In genomic region chr10:99656199-99657064, GRCh38 we compare ENCODE assay signal across 24 cellular contexts. TPM values are rescaled to one million over a fixed set of nuclear protein-coding genes. Genes with fewer than 3 reads are reported as not detected.
DNase-seq lines count a peak whose midpoint lies in the region; ATAC-seq and TF ChIP-seq lines count a peak whose summit lies in the region.
"Had no signal": no experiment of that assay in that cellular context is flagged by ENCODE, and none has a peak within 500 bp of the region (broad histone marks: within the 10 kb centered on the region; RNA-seq: fewer than 3 reads in every experiment).

No MANE protein-coding gene starts in this region.

- no peaks in the 10 kb centered on the region for H3K9me3 Mint-ChIP-seq in naive thymus-derived CD8-positive, alpha-beta T cell
- H3K9me3 Mint-ChIP-seq: nephron progenitor cell; stimulated activated naive B cell treated with anti-CD40 and anti-IgM and Interleukin-4, amounts not matched to agents 10 μg/mL and 1 μg/mL and 100 μg/mL, for 72 hours; WTC11 had no signal

- no peak overlapping the region for H3K4me2 ChIP-seq in hepatocyte

- H3K27me3 Mint-ChIP-seq in naive thymus-derived CD8-positive, alpha-beta T cell: peaks cover 5 to 21% (median 14%) of the 10 kb centered on the region in 5 donors

- no peaks in the 10 kb centered on the region for H4K20me1 ChIP-seq in hepatocyte (ENCODE audit: insufficient read depth, poor library complexity, severe bottlenecking)
- H4K20me1 ChIP-seq: BLaER1 treated with 17β-estradiol and CSF1 and Interleukin-3, amounts not matched to agents 10 nM and 100 nM had no signal

- no peak overlapping the region for H2AFZ ChIP-seq in hepatocyte

- no peak for TF ChIP-seq CTCF in hepatocyte (IDR thresholded peaks at IDR 0.05; ENCODE audit: poor library complexity)

- POLR2A ChIA-PET in naive thymus-derived CD8-positive, alpha-beta T cell (lab: Charles Lee): no interaction called here

- no peaks in the 10 kb centered on the region for H3K9me3 ChIP-seq in hepatocyte (ENCODE audit: low read depth)
- H3K9me3 ChIP-seq: esophagus muscularis mucosa, thoracic aorta had no signal

- H3K4me3 ChIP-seq in hepatocyte: no peak overlapping the region
- H3K4me3 ChIP-seq: BLaER1 treated with 17β-estradiol and CSF1 and Interleukin-3, amounts not matched to agents 10 nM and 100 nM; esophagus muscularis mucosa; thoracic aorta had no signal

- no peaks in the 10 kb centered on the region for H3K27me3 ChIP-seq in hepatocyte
- H3K27me3 ChIP-seq: BLaER1 treated with 17β-estradiol and CSF1 and Interleukin-3, amounts not matched to agents 10 nM and 100 nM; esophagus muscularis mucosa had no signal

- DNase-seq in AML-193 (lab: John Stamatoyannopoulos, UW) (peak; percentile 33 to 56), MV-4-11 (lab: John Stamatoyannopoulos, UW) (peak; percentile 83), amniotic epithelial cell (ENCODE audit: low read depth) (peak; percentile 69), hepatocyte (ENCODE audit: low spot score) (no peak), activated gamma-delta T cell treated with Interleukin-2 at 50 U/mL for 16 hours (no peak), KBM-7 (no peak)
- no peak for DNase-seq in naive thymus-derived CD8-positive, alpha-beta T cell
- DNase-seq: activated CD4-positive, alpha-beta T cell treated with anti-CD3 and anti-CD28 coated beads, Interleukin-2, amount 50 U/mL, for 4 hours; caudate nucleus; glutamatergic neuron; midbrain; NCI-H1105 treated with DMSO at 0.1 percent for 48 hours; NCI-H2107; NCI-H524; nephron progenitor cell; SHP77 treated with DMSO at 0.1 percent for 48 hours; stimulated activated CD4-positive, alpha-beta T cell treated with anti-CD3 and anti-CD28 coated beads, Interleukin-2, amount 100 ng/mL, for 24 hours; stimulated activated naive B cell treated with anti-CD40 and anti-IgM and Interleukin-4, amounts not matched to agents 10 μg/mL and 1 μg/mL and 100 μg/mL, for 72 hours had no signal

- H3K27ac ChIP-seq in hepatocyte: peak overlapping the region; percentile 30
- H3K27ac ChIP-seq: BLaER1 treated with 17β-estradiol and CSF1 and Interleukin-3, amounts not matched to agents 10 nM and 100 nM; esophagus muscularis mucosa; thoracic aorta had no signal

- no peak for ATAC-seq in GM21737 (IDR thresholded peaks at IDR 0.05; ENCODE audit: unreplicated experiment)
- no peak for ATAC-seq in naive thymus-derived CD8-positive, alpha-beta T cell
- ATAC-seq: stimulated activated naive B cell treated with anti-CD40 and anti-IgM and Interleukin-4, amounts not matched to agents 10 μg/mL and 1 μg/mL and 100 μg/mL, for 72 hours; WTC11 had no signal

- H3K9me2 ChIP-seq in hepatocyte (replicated peaks; ENCODE audit: insufficient read depth): no peaks in the 10 kb centered on the region

- 0% methylated on average over 1 of the region's 1 CpG for WGBS in hepatocyte (ENCODE audit: low lambda C conversion rate, missing lambda C conversion rate)

- peaks cover 16% of the 10 kb centered on the region for H3K79me2 ChIP-seq in hepatocyte

- in situ Hi-C loops in KBM-7 (cut with MboI; ENCODE audit: low pct_unique_long_range_greater_than_20kb, low sequenced_read_pairs): no loop called here

- H3K4me1 ChIP-seq in hepatocyte (ENCODE audit: insufficient read depth): peaks cover 7% of the 10 kb centered on the region

- no peaks in the 10 kb centered on the region for H3K36me3 ChIP-seq in hepatocyte (replicated peaks; ENCODE audit: insufficient read depth, low read depth)
- H3K36me3 ChIP-seq: BLaER1 treated with 17β-estradiol and CSF1 and Interleukin-3, amounts not matched to agents 10 nM and 100 nM; esophagus muscularis mucosa; thoracic aorta had no signal

- peak overlapping the region in 1 of 10 donors; percentile 4 for H3K4me3 Mint-ChIP-seq in naive thymus-derived CD8-positive, alpha-beta T cell
- H3K4me3 Mint-ChIP-seq: stimulated activated naive B cell treated with anti-CD40 and anti-IgM and Interleukin-4, amounts not matched to agents 10 μg/mL and 1 μg/mL and 100 μg/mL, for 72 hours had no signal

- H3K36me3 Mint-ChIP-seq in naive thymus-derived CD8-positive, alpha-beta T cell: no peaks in the 10 kb centered on the region
- H3K36me3 Mint-ChIP-seq: stimulated activated naive B cell treated with anti-CD40 and anti-IgM and Interleukin-4, amounts not matched to agents 10 μg/mL and 1 μg/mL and 100 μg/mL, for 72 hours; WTC11 had no signal

- H3K27ac Mint-ChIP-seq in naive thymus-derived CD8-positive, alpha-beta T cell: no peak overlapping the region
- H3K27ac Mint-ChIP-seq: nephron progenitor cell; progenitor cell of endocrine pancreas; stimulated activated naive B cell treated with anti-CD40 and anti-IgM and Interleukin-4, amounts not matched to agents 10 μg/mL and 1 μg/mL and 100 μg/mL, for 72 hours; WTC11 had no signal

- H3K4me1 Mint-ChIP-seq in naive thymus-derived CD8-positive, alpha-beta T cell: peaks cover 9 to 27% (median 23%) of the 10 kb centered on the region in 4 donors

RNA-seq across cellular contexts. Expression of gene ENTPD7, which starts 2.9 kb away (rescaled TPM):
- 51.6 and 53.3 TPM in 2 replicates for total RNA-seq in hepatocyte
- polyA plus RNA-seq in hepatocyte: 10.0 and 18.6 TPM in 2 replicates
- 1 to 10 TPM; 2.8 to 2.9 TPM for total RNA-seq in naive thymus-derived CD8-positive, alpha-beta T cell
- polyA plus RNA-seq in naive thymus-derived CD8-positive, alpha-beta T cell: under 1 TPM; 0.33 to 0.83 (median 0.82) TPM

RNA-seq across cellular contexts. Expression of gene SLC25A28, which starts 36.2 kb away (rescaled TPM):
- 15.8 and 23.8 TPM in 2 replicates for total RNA-seq in hepatocyte
- 33.7 and 38.0 TPM in 2 replicates for polyA plus RNA-seq in hepatocyte
- total RNA-seq in naive thymus-derived CD8-positive, alpha-beta T cell: 10 to 100 TPM; 89.3 to 91.3 TPM
- polyA plus RNA-seq in naive thymus-derived CD8-positive, alpha-beta T cell: 10 to 100 TPM; 15.2 to 24.0 (median 17.4) TPM

Comparison
In these comparisons a context has a peak if more than half of its experiments do, and no peak if none do; other contexts are left out.
1. DNase-seq: peak in AML-193 (2 of 2), MV-4-11 (single experiment) and amniotic epithelial cell (single experiment); none in hepatocyte (single experiment), naive thymus-derived CD8-positive, alpha-beta T cell (0 of 10), activated gamma-delta T cell treated with Interleukin-2 at 50 U/mL for 16 hours (single experiment) and KBM-7 (single experiment).
2. RNA of gene ENTPD7, which starts 2.9 kb away (total RNA-seq): 51.6 to 53.3 TPM in hepatocyte; 2.8 to 2.9 TPM in naive thymus-derived CD8-positive, alpha-beta T cell; every median in the first group is over 10 times any median in the second.